In genomic region chr11:111906680-111907079, GRCh38 we compare ENCODE assay signal across 1 cellular context.
TF ChIP-seq lines count a peak whose summit lies in the region.

No MANE protein-coding gene starts in this region.

TF ChIP-seq in SK-N-SH, 30 proteins besides CTCF, POLR2A, EP300 and RAD21 (continued from another document):
- TF ChIP-seq, protein P1, sequence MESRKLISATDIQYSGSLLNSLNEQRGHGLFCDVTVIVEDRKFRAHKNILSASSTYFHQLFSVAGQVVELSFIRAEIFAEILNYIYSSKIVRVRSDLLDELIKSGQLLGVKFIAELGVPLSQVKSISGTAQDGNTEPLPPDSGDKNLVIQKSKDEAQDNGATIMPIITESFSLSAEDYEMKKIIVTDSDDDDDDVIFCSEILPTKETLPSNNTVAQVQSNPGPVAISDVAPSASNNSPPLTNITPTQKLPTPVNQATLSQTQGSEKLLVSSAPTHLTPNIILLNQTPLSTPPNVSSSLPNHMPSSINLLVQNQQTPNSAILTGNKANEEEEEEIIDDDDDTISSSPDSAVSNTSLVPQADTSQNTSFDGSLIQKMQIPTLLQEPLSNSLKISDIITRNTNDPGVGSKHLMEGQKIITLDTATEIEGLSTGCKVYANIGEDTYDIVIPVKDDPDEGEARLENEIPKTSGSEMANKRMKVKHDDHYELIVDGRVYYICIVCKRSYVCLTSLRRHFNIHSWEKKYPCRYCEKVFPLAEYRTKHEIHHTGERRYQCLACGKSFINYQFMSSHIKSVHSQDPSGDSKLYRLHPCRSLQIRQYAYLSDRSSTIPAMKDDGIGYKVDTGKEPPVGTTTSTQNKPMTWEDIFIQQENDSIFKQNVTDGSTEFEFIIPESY (IDR thresholded peaks at IDR 0.05; ENCODE audit: borderline replicate concordance, low read depth) = no peak
- TF ChIP-seq RXRA (IDR thresholded peaks at IDR 0.05; ENCODE audit: borderline replicate concordance, low read depth) (no peak), RCOR1 (IDR thresholded peaks at IDR 0.05; ENCODE audit: low read length) (no peak), SMC3 (IDR thresholded peaks at IDR 0.05; ENCODE audit: low read depth, low read length) (no peak), EZH2phosphoT487 (IDR thresholded peaks at IDR 0.05; ENCODE audit: borderline replicate concordance, low read depth) (no peak), TAF1 (IDR thresholded peaks at IDR 0.05; ENCODE audit: borderline replicate concordance, low read depth, low read length) (no peak), MXI1 (IDR thresholded peaks at IDR 0.05; ENCODE audit: low read depth, low read length) (no peak), REST (IDR thresholded peaks at IDR 0.05; ENCODE audit: low read depth, low read length) (no peak), JUND (IDR thresholded peaks at IDR 0.05) (no peak), GABPA (IDR thresholded peaks at IDR 0.05; ENCODE audit: low read depth) (no peak), ELF1 (IDR thresholded peaks at IDR 0.05) (no peak)
- TF ChIP-seq, protein P2, sequence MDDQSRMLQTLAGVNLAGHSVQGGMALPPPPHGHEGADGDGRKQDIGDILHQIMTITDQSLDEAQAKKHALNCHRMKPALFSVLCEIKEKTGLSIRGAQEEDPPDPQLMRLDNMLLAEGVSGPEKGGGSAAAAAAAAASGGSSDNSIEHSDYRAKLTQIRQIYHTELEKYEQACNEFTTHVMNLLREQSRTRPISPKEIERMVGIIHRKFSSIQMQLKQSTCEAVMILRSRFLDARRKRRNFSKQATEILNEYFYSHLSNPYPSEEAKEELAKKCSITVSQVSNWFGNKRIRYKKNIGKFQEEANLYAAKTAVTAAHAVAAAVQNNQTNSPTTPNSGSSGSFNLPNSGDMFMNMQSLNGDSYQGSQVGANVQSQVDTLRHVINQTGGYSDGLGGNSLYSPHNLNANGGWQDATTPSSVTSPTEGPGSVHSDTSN (IDR thresholded peaks at IDR 0.05) = no peak
- TF ChIP-seq, protein P3, sequence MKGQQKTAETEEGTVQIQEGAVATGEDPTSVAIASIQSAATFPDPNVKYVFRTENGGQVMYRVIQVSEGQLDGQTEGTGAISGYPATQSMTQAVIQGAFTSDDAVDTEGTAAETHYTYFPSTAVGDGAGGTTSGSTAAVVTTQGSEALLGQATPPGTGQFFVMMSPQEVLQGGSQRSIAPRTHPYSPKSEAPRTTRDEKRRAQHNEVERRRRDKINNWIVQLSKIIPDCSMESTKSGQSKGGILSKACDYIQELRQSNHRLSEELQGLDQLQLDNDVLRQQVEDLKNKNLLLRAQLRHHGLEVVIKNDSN (IDR thresholded peaks at IDR 0.05; ENCODE audit: borderline replicate concordance, low read depth) = no peak
